ENCODE assay signal across 10 cellular contexts in the genomic region with DNA sequence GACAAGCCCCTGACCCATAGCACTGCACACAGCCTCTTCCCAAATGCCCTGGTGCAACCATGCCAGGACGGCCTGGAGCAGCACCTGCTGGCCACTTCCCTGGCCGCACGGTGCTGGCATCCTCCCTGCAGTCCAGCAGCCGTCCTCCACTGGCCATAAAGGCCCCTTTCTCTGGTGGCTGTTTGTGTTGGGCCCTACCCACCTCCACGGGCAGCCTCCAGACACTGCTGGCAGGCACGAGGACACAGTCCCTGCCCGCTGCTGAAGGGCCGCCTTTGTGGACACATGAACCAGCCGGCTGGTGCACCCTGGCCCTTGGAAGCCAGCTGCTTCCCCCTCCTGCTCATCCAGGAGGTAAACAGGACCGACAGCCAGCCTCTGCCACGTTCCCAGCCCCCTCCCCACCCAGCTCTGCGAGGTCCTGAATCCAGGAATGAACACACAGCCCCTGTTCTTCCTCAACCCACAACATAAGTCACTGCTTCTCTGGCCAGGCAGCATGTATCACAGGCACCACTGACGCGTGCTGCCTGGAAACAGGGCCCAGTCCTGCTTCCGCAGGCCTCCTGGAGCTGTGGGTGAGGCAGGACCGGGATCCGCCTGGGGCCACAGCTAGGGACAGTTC. TPM values are rescaled to one million over a fixed set of nuclear protein-coding genes. Genes with fewer than 3 reads are reported as not detected.
DNase-seq lines count a peak whose midpoint lies in the region; ATAC-seq and TF ChIP-seq lines count a peak whose summit lies in the region.
"Had no signal": no experiment of that assay in that cellular context is flagged by ENCODE, and none has a peak within 500 bp of the region (broad histone marks: within the 10 kb centered on the region; RNA-seq: fewer than 3 reads in every experiment).

No MANE protein-coding gene starts in this region.

- H3K36me3 ChIP-seq in OCI-LY7 (ENCODE audit: insufficient read depth, low read length) = no peaks in the 10 kb centered on the region

- H3K9me3 ChIP-seq in OCI-LY7 (ENCODE audit: low read length) = no peaks in the 10 kb centered on the region

- intact Hi-C loops in OCI-LY7 (cut with micrococcal nuclease; ENCODE audit: unreplicated experiment) = no loop called here

- no peaks in the 10 kb centered on the region for H3K9me2 ChIP-seq in OCI-LY7 (ENCODE audit: insufficient read depth, low read length)

- ATAC-seq in WTC11 (peak; percentile 17; the same call in 1 of the 2 replicates), HG03095 (IDR thresholded peaks at IDR 0.05; ENCODE audit: unreplicated experiment) (no peak), HG02642 (IDR thresholded peaks at IDR 0.05; ENCODE audit: poor library complexity, unreplicated experiment) (no peak)

- no peak overlapping the region for H3K4me3 Mint-ChIP-seq in WTC11
- H3K4me3 Mint-ChIP-seq: CD14-positive monocyte had no signal

- no peaks in the 10 kb centered on the region for H3K27me3 Mint-ChIP-seq in WTC11 (ENCODE audit: low read depth)

- no peak overlapping the region for H3K4me3 ChIP-seq in OCI-LY7 (ENCODE audit: low read depth, low read length, poor library complexity, severe bottlenecking)
- H3K4me3 ChIP-seq: SK-N-MC had no signal

- no peak overlapping the region for H3K27ac ChIP-seq in OCI-LY7 (ENCODE audit: low read depth, low read length, poor library complexity, severe bottlenecking)
- H3K27ac ChIP-seq: SK-N-MC had no signal

- BruUV-seq in OCI-LY7 (replicated peaks; lab: Mats Ljungman, UMichigan) = no TSS peak

- DNase-seq in AG09319 (ENCODE audit: extremely low read depth, low read depth) (no peak), WTC11 (ENCODE audit: low spot score) (no peak), globus pallidus (ENCODE audit: low spot score) (peak; percentile 96), nucleus accumbens (lab: John Stamatoyannopoulos, UW) (peak; percentile 38 to 96 (median 84)), OCI-LY7 (ENCODE audit: low spot score) (no peak)
- DNase-seq in activated T-cell treated with anti-CD3 and anti-CD28 coated beads, Interleukin-2, amount 50 U/mL, for 1 hour = no peak

- H2AFZ ChIP-seq in OCI-LY7 (ENCODE audit: low read length) = no peak overlapping the region

- H3K4me1 Mint-ChIP-seq in WTC11 = peaks cover 8% of the 10 kb centered on the region

- no peak overlapping the region for H3K4me2 ChIP-seq in OCI-LY7 (ENCODE audit: low read length)

- POLR2A ChIA-PET in WTC11 (lab: Charles Lee) (interaction anchor here (1.6 kb wide), 1 partner anchor 80 kb away, joined by 3 read pairs; the partner anchor contains the start of gene CHST3), OCI-LY7 (lab: Charles Lee) (interaction anchor here (0.6 kb wide), 1 partner anchor 705 kb away, joined by 5 read pairs; no protein-coding TSS in a partner anchor)

- TF ChIP-seq CTCF in AG09319 (IDR thresholded peaks at IDR 0.05; ENCODE audit: low read depth, low read length) (peak; percentile 38), WTC11 (IDR thresholded peaks at IDR 0.05) (no peak), OCI-LY7 (conservative IDR thresholded peaks at IDR 0.05; ENCODE audit: low read length) (no peak)

- CTCF ChIA-PET in WTC11 (lab: Charles Lee) (interaction anchor here (0.9 to 2.1 kb wide), 10 partner anchors 17 to 284 kb away, joined by 3 to 10 read pairs (median 4); partner anchors contain the start of gene CHST3), OCI-LY7 (lab: Charles Lee; ENCODE audit: unreplicated experiment) (no interaction called here)

- no peaks in the 10 kb centered on the region for H4K20me1 ChIP-seq in OCI-LY7 (ENCODE audit: insufficient read depth, low read length)

- H3K27ac Mint-ChIP-seq in WTC11 = no peak overlapping the region
- H3K27ac Mint-ChIP-seq: CD14-positive monocyte had no signal

- peaks cover under 1% of the 10 kb centered on the region; the same call in 1 of the 2 replicates for H3K9me3 Mint-ChIP-seq in WTC11

- no peaks in the 10 kb centered on the region for H3K4me1 ChIP-seq in OCI-LY7 (ENCODE audit: insufficient read depth, low read length, poor library complexity, severe bottlenecking)

- no peaks in the 10 kb centered on the region for H3K36me3 Mint-ChIP-seq in WTC11
- H3K36me3 Mint-ChIP-seq: CD14-positive monocyte had no signal

- H3K79me2 ChIP-seq in OCI-LY7 (ENCODE audit: insufficient read depth, low read depth, low read length) = no peaks in the 10 kb centered on the region

TF ChIP-seq in WTC11, 78 proteins besides CTCF, POLR2A, EP300 and RAD21:
- TF ChIP-seq ZNF423 (CRISPR knock-in tag; IDR thresholded peaks at IDR 0.05) (no peak), TEAD4 (CRISPR knock-in tag; IDR thresholded peaks at IDR 0.05) (no peak), IRF2 (CRISPR knock-in tag; IDR thresholded peaks at IDR 0.05; ENCODE audit: borderline replicate concordance, low read depth) (no peak), ZNF219 (CRISPR knock-in tag; IDR thresholded peaks at IDR 0.05; ENCODE audit: borderline replicate concordance) (no peak), NR3C1 (CRISPR knock-in tag; conservative IDR thresholded peaks at IDR 0.05; ENCODE audit: low read depth) (no peak), FOXP1 (CRISPR knock-in tag; IDR thresholded peaks at IDR 0.05; ENCODE audit: borderline replicate concordance) (no peak), CREM (CRISPR knock-in tag; IDR thresholded peaks at IDR 0.05) (no peak), MXD4 (CRISPR knock-in tag; IDR thresholded peaks at IDR 0.05; ENCODE audit: borderline replicate concordance) (no peak), PRRX2 (CRISPR knock-in tag; IDR thresholded peaks at IDR 0.05) (no peak), ZNF232 (CRISPR knock-in tag; IDR thresholded peaks at IDR 0.05) (no peak), JUN (CRISPR knock-in tag; IDR thresholded peaks at IDR 0.05) (no peak), ZNF281 (CRISPR knock-in tag; IDR thresholded peaks at IDR 0.05) (no peak)

RNA-seq across cellular contexts. Expression of gene SPOCK2, which starts 43.8 kb away (rescaled TPM):
- total RNA-seq in WTC11 (2021) (4.0 to 4.7 TPM (median 4.1 TPM) in 3 replicates), OCI-LY7 (2022) (6.3 and 7.5 TPM in 2 replicates)
- 0.76 and 2.2 TPM in 2 replicates for total RNA-seq in OCI-LY7 (2014; rRNA removed; shearing (Covaris generic))

Comparison
In these comparisons a context has a peak if more than half of its experiments do, and no peak if none do; other contexts are left out.
1. DNase-seq: peak in globus pallidus (single experiment) and nucleus accumbens (56 of 56); none in AG09319 (single experiment), WTC11 (single experiment), OCI-LY7 (single experiment) and activated T-cell treated with anti-CD3 and anti-CD28 coated beads, Interleukin-2, amount 50 U/mL, for 1 hour (single experiment).